Comparison of ENCODE assay signal across 8 cellular contexts in the genomic region with DNA sequence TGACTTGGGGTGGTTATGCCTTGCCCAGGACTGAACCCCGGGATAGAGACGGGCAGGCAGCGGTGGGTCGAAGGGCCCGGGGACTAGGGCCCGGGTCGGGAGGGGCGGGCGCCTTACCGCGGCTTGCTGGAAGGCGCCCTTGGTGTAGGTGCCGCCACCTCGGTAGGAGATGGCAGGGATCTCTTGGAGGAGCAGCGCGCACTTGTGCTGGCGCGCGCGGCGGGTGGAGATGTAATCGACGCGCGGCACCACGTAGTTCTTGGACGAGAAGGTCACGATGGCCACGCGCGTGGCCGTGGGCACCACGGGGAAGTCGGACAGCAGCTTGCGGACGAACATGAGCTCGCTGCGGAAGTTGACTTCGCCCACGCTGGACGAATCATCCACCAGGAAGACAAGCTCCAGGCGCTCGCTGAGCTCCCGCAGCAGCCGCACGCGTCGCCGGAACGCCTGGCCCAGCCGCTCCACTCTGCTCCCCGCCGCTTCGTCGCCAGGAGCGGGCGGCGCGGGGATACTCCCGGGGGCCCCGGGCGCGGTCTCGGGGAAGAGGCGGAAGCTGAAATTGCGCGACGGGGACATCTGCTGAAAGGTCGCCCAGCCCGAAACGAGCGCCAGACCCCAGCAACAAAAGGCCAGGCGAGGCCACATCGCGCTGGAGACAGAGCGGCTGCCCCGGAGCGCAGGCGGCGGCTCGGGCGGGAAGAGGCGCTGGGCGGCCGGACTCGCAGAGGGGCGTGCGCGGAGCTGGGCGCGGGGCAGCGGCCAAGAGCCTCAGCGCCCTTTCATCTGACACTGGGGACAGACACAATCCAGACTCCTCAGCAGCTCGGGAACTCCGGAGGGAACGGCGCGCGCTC. TPM values are rescaled to one million over a fixed set of nuclear protein-coding genes. Genes with fewer than 3 reads are reported as not detected.
A peak's percentile ranks its signal among the peaks of the same experiment; 100 is the strongest.
DNase-seq lines count a peak whose midpoint lies in the region; ATAC-seq, FAIRE-seq and TF ChIP-seq lines count a peak whose summit lies in the region.

A gene (minus strand): TSS at position 846 of the 857 bp plus-strand sequence. CDS start 198 bp downstream, at position 648.

- H3K4me2 ChIP-seq in A549 (peak within 1 kb of the TSS; percentile 88), mammary epithelial cell (ENCODE audit: insufficient read depth, low read depth, low read length) (peak within 1 kb of the TSS; percentile 95)

- dilution Hi-C loops in mammary epithelial cell (cut with HindIII; ENCODE audit: low sequenced_read_pairs), result no loop called here

- intact Hi-C loops in mammary epithelial cell (cut with micrococcal nuclease), result loop anchor here (5.0 kb wide), 1 partner anchor 137 kb away; no protein-coding TSS in a partner anchor
- intact Hi-C loops in gastrocnemius medialis (cut with DNase I; ENCODE audit: low total_unique reads), result loop anchor here (5.0 kb wide), 1 partner anchor 57 kb away; no protein-coding TSS in a partner anchor

- TF ChIP-seq EP300 in A549 (IDR thresholded peaks at IDR 0.05), result no peak

- 2% methylated on average over 24 of the region's 99 CpGs for WGBS in A549 (ENCODE audit: missing lambda C conversion rate)
- 3% methylated on average over 8 of the region's 99 CpGs for WGBS in mammary epithelial cell (ENCODE audit: low coverage, missing lambda C conversion rate)

- H3K9ac ChIP-seq in HUES6 (ENCODE audit: low read length), result peak within 1 kb of the TSS; percentile 51
- peak within 1 kb of the TSS; percentile 46 for H3K9ac ChIP-seq in mammary epithelial cell (ENCODE audit: insufficient read depth, low read length)

- in situ Hi-C loops in mammary epithelial cell (cut with MboI; ENCODE audit: low sequenced_read_pairs in 2 of 2) (no loop called here), gastrocnemius medialis (cut with MboI; ENCODE audit: low sequenced_read_pairs in 4 of 4) (loop anchor here in 1 of 4 donors (25.0 kb wide), 1 partner anchor 142 kb away; no protein-coding TSS in a partner anchor)

- no peak for TF ChIP-seq CTCF in A549 (IDR thresholded peaks at IDR 0.05)
- TF ChIP-seq CTCF in mammary epithelial cell (conservative IDR thresholded peaks at IDR 0.05 in 1 of 2, IDR thresholded peaks at IDR 0.05 in 1 of 2; ENCODE audit: extremely low read depth in 1 of 2, insufficient read depth in 1 of 2, low read depth in 1 of 2, low read length in 2 of 2), result no peak
- no peak for TF ChIP-seq CTCF in gastrocnemius medialis (IDR thresholded peaks at IDR 0.05 in 4 of 5, conservative IDR thresholded peaks at IDR 0.05 in 1 of 5)

- H3K79me2 ChIP-seq in mammary epithelial cell (ENCODE audit: insufficient read depth, low read length), result no peaks in the 10 kb centered on the region

- no peak for FAIRE-seq in A549 (lab: Jason Lieb, UNC)

- peaks cover 28% of the 10 kb centered on the region; the same call in 2 of the 3 replicates for H3K4me1 ChIP-seq in A549
- H3K4me1 ChIP-seq in HUES6 (ENCODE audit: control insufficient read depth, insufficient read depth, low read length), result peaks cover 30% of the 10 kb centered on the region
- peaks cover 32% of the 10 kb centered on the region for H3K4me1 ChIP-seq in mammary epithelial cell (ENCODE audit: insufficient read depth, low read length)
- no peaks in the 10 kb centered on the region for H3K4me1 ChIP-seq in gastrocnemius medialis

- H3K4me3 ChIP-seq in A549 (peak within 1 kb of the TSS; percentile 61), HUES6 (ENCODE audit: low read depth, low read length) (peak within 1 kb of the TSS; percentile 79), mammary epithelial cell (replicated peaks in 1 of 3; ENCODE audit: insufficient read depth in 1 of 3, low read depth in 2 of 3, low read length in 3 of 3) (peak within 1 kb of the TSS; percentile 65 to 78 (median 69)), iPS-18c (ENCODE audit: insufficient read depth, low read depth, low read length) (peak within 1 kb of the TSS; percentile 71), gastrocnemius medialis (peak within 1 kb of the TSS; percentile 41 to 52 (median 51))

- no peak for TF ChIP-seq POLR2A in A549 (IDR thresholded peaks at IDR 0.05; ENCODE audit: low read length)
- TF ChIP-seq POLR2A in gastrocnemius medialis (IDR thresholded peaks at IDR 0.05), result peak; percentile 12 to 28

- TF ChIP-seq RAD21 in A549 (conservative IDR thresholded peaks at IDR 0.05 in 1 of 2, IDR thresholded peaks at IDR 0.05 in 1 of 2), result no peak

- peaks cover 48% of the 10 kb centered on the region for H3K27me3 ChIP-seq in HUES6 (ENCODE audit: control insufficient read depth, insufficient read depth, low read length)
- H3K27me3 ChIP-seq in mammary epithelial cell (ENCODE audit: insufficient read depth, low read length), result no peaks in the 10 kb centered on the region
- H3K27me3 ChIP-seq in gastrocnemius medialis, result peaks cover 12 to 29% (median 23%) of the 10 kb centered on the region in 3 donors

- H2AFZ ChIP-seq in mammary epithelial cell (ENCODE audit: low read depth, low read length), result peak within 1 kb of the TSS; percentile 97

- DNase-seq in A549 (ENCODE audit: low read depth in 1 of 2, low spot score in 1 of 2) (peak; percentile 15 to 46), mammary epithelial cell (peak; percentile 72), gastrocnemius medialis (peak in 1 of 2 donors; percentile 27)
- DNase-seq in effector CD8-positive, alpha-beta T cell (lab: John Stamatoyannopoulos, UW), result no peak

- CTCF ChIA-PET in A549 (lab: Yijun Ruan, JAX) (interaction anchor here (0.7 to 1.3 kb wide), 2 partner anchors 13 to 363 kb away, joined by 3 read pairs; no protein-coding TSS in a partner anchor), mammary epithelial cell (lab: Charles Lee; ENCODE audit: low non-redundant PET) (no interaction called here)

- H3K27ac ChIP-seq in A549, result peak within 1 kb of the TSS; percentile 70 to 86
- no peak within 1 kb of the TSS for H3K27ac ChIP-seq in HUES6 (ENCODE audit: low read depth, low read length)
- peak within 1 kb of the TSS; percentile 43 for H3K27ac ChIP-seq in mammary epithelial cell (ENCODE audit: insufficient read depth, low read depth, low read length)
- H3K27ac ChIP-seq in gastrocnemius medialis, result peak within 1 kb of the TSS; percentile 67 to 76 (median 71)

- BruUV-seq in mammary epithelial cell (replicated peaks; lab: Mats Ljungman, UMichigan), result no TSS peak

- ATAC-seq in A549 (peak; percentile 78 to 83), gastrocnemius medialis (peak; percentile 36 to 37), GM18873 (IDR thresholded peaks at IDR 0.05; ENCODE audit: low FRiP score, unreplicated experiment) (no peak), GM18517 (IDR thresholded peaks at IDR 0.05; ENCODE audit: unreplicated experiment) (no peak)

- H3K36me3 ChIP-seq in HUES6 (ENCODE audit: control insufficient read depth, insufficient read depth, low read length) (no peaks in the 10 kb centered on the region), mammary epithelial cell (ENCODE audit: insufficient read depth, low read length) (no peaks in the 10 kb centered on the region), gastrocnemius medialis (no peaks in the 10 kb centered on the region)

- POLR2A ChIA-PET in A549 (lab: Yijun Ruan, JAX), result interaction anchor here (1.4 kb wide), 1 partner anchor 323 kb away, joined by 4 read pairs; a partner anchor contains a TSS

- H4K20me1 ChIP-seq in mammary epithelial cell (ENCODE audit: insufficient read depth, low read length), result no peaks in the 10 kb centered on the region

- H3K9me3 ChIP-seq in A549 (no peaks in the 10 kb centered on the region), HUES6 (ENCODE audit: control insufficient read depth, insufficient read depth, low read depth, low read length) (no peaks in the 10 kb centered on the region), mammary epithelial cell (replicated peaks; ENCODE audit: insufficient read depth, low read length) (no peaks in the 10 kb centered on the region), iPS-18c (ENCODE audit: control insufficient read depth, insufficient read depth, low read length) (peaks cover 2% of the 10 kb centered on the region), gastrocnemius medialis (no peaks in the 10 kb centered on the region)

TF ChIP-seq in A549, 52 proteins besides CTCF, POLR2A, EP300 and RAD21:
- 0 out of 5 replicates have a peak, but pooled peaks of 1 of the 2 experiments have one; percentile 19 for TF ChIP-seq JUN (IDR thresholded peaks at IDR 0.05)
- TF ChIP-seq, protein P1, sequence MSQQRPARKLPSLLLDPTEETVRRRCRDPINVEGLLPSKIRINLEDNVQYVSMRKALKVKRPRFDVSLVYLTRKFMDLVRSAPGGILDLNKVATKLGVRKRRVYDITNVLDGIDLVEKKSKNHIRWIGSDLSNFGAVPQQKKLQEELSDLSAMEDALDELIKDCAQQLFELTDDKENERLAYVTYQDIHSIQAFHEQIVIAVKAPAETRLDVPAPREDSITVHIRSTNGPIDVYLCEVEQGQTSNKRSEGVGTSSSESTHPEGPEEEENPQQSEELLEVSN (IDR thresholded peaks at IDR 0.05; ENCODE audit: borderline replicate concordance, low read depth), result peak; percentile 34; the same call in 1 of the 2 replicates
- TF ChIP-seq, protein P2, sequence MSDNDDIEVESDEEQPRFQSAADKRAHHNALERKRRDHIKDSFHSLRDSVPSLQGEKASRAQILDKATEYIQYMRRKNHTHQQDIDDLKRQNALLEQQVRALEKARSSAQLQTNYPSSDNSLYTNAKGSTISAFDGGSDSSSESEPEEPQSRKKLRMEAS (IDR thresholded peaks at IDR 0.05), result no peak; the same call in 1 of the 2 replicates

RNA-seq across cellular contexts. Expression of the gene that starts here (rescaled TPM):
- polyA plus RNA-seq in A549 (2011; rRNA removed), result 0.52 and 0.74 TPM in 2 replicates
- 0.05 TPM in 2 replicates for polyA plus RNA-seq in A549 (2012; cell fraction: cytosol; rRNA removed)
- 0.12 and 0.27 TPM in 2 replicates for polyA plus RNA-seq in A549 (2012; cell fraction: nucleus; rRNA removed)
- 1.5 TPM in 3 replicates for polyA plus RNA-seq in A549 (2017; fragmentation: RNase III; extraction: RNeasy Plus Mini Kit Qiagen cat#74134 plus additional on column Dnase treatment)
- 1.6 and 1.8 TPM in 2 replicates for polyA minus RNA-seq in A549 (2011; rRNA and poly(A)+ RNA removed)
- 10 to 100 TPM in 1 of 2 donors, 1 to 10 TPM in 1; 4.5 to 29.8 TPM for total RNA-seq in mammary epithelial cell
- polyA plus RNA-seq in mammary epithelial cell, result 1.2 TPM
- 8.5 TPM for polyA minus RNA-seq in mammary epithelial cell
- 10 to 100 TPM in 1 of 4 donors, 1 to 10 TPM in 3; 3.8 to 10.3 (median 6.5) TPM for total RNA-seq in gastrocnemius medialis

Comparison
In these comparisons a context has a peak if more than half of its experiments do, and no peak if none do; other contexts are left out.
1. ATAC-seq: peak in A549 (2 of 2) and gastrocnemius medialis (2 of 2); none in GM18873 (single experiment) and GM18517 (single experiment).
2. Peak in every context shown above with its lines, with median percentiles within 50 percentile points of each other: H3K4me3 ChIP-seq.